ENCODE assay signal across 10 cellular contexts in genomic region chr4:127832585-127832984, GRCh38. TPM values are rescaled to one million over a fixed set of nuclear protein-coding genes. Genes with fewer than 3 reads are reported as not detected.
DNase-seq lines count a peak whose midpoint lies in the region; ATAC-seq lines count a peak whose summit lies in the region.
"Had no signal": no experiment of that assay in that cellular context is flagged by ENCODE, and none has a peak within 500 bp of the region (broad histone marks: within the 10 kb centered on the region; RNA-seq: fewer than 3 reads in every experiment).

No MANE protein-coding gene starts in this region.

- no peaks in the 10 kb centered on the region for H3K4me1 ChIP-seq in aorta (ENCODE audit: control insufficient read depth in 1 of 2, insufficient read depth in 2 of 2, low read length in 2 of 2)
- H3K4me1 ChIP-seq: heart left ventricle had no signal

- H3K4me1 Mint-ChIP-seq in stimulated activated memory B cell treated with anti-CD40 and anti-IgM and Interleukin-4, amounts not matched to agents 10 μg/mL and 1 μg/mL and 100 μg/mL, for 72 hours: peaks cover 18% of the 10 kb centered on the region

- no peaks in the 10 kb centered on the region for H3K27me3 ChIP-seq in aorta (ENCODE audit: control insufficient read depth in 1 of 2, insufficient read depth in 2 of 2, low read length in 1 of 2)
- H3K27me3 ChIP-seq: heart left ventricle had no signal

- DNase-seq in Kasumi-1 (lab: John Stamatoyannopoulos, UW) (peak; percentile 5 to 7), aorta (no peak), A172 (ENCODE audit: low spot score) (no peak)
- no peak for DNase-seq in activated CD8-positive, alpha-beta memory T cell treated with anti-CD3 and anti-CD28 coated beads for 24 hours
- DNase-seq: heart left ventricle, NCI-H2171 had no signal

- ATAC-seq in GM19351 (IDR thresholded peaks at IDR 0.05; ENCODE audit: unreplicated experiment): peak; percentile 72
- ATAC-seq in HG02884 (IDR thresholded peaks at IDR 0.05; ENCODE audit: unreplicated experiment): peak; percentile 52
- peak; percentile 82 for ATAC-seq in stimulated activated memory B cell treated with anti-CD40 and anti-IgM and Interleukin-4, amounts not matched to agents 10 μg/mL and 1 μg/mL and 100 μg/mL, for 72 hours
- no peak for ATAC-seq in aorta (ENCODE audit: low FRiP score)
- ATAC-seq: heart left ventricle had no signal

- no peaks in the 10 kb centered on the region for H3K9me3 Mint-ChIP-seq in stimulated activated memory B cell treated with anti-CD40 and anti-IgM and Interleukin-4, amounts not matched to agents 10 μg/mL and 1 μg/mL and 100 μg/mL, for 72 hours
- H3K9me3 Mint-ChIP-seq: activated T-helper 2 cell treated with anti-CD3 and anti-CD28 coated beads, Interferon-gamma antibody, Interleukin-2, Interleukin-4, amounts not matched to agents 10 μg/mL and 5 μg/mL and 100 μg/mL, durations not matched to agents 14 hours and 24 hours and 36 hours had no signal

- H3K27me3 Mint-ChIP-seq in stimulated activated memory B cell treated with anti-CD40 and anti-IgM and Interleukin-4, amounts not matched to agents 10 μg/mL and 1 μg/mL and 100 μg/mL, for 72 hours: no peaks in the 10 kb centered on the region

- H3K9me3 ChIP-seq in aorta (ENCODE audit: control insufficient read depth, low read length): no peaks in the 10 kb centered on the region
- H3K9me3 ChIP-seq: heart left ventricle had no signal

- no peaks in the 10 kb centered on the region for H3K36me3 Mint-ChIP-seq in stimulated activated memory B cell treated with anti-CD40 and anti-IgM and Interleukin-4, amounts not matched to agents 10 μg/mL and 1 μg/mL and 100 μg/mL, for 72 hours

- no peak overlapping the region for H3K27ac Mint-ChIP-seq in stimulated activated memory B cell treated with anti-CD40 and anti-IgM and Interleukin-4, amounts not matched to agents 10 μg/mL and 1 μg/mL and 100 μg/mL, for 72 hours
- H3K27ac Mint-ChIP-seq: activated T-helper 2 cell treated with anti-CD3 and anti-CD28 coated beads, Interferon-gamma antibody, Interleukin-2, Interleukin-4, amounts not matched to agents 10 μg/mL and 5 μg/mL and 100 μg/mL, durations not matched to agents 14 hours and 24 hours and 36 hours had no signal

- H3K4me3 ChIP-seq in aorta (ENCODE audit: low read length in 2 of 2): no peak overlapping the region
- H3K4me3 ChIP-seq: heart left ventricle had no signal

- intact Hi-C loops in aorta (cut with DNase I): no loop called here

- H3K27ac ChIP-seq in aorta (ENCODE audit: low read depth in 1 of 2, low read length in 2 of 2): no peak overlapping the region
- H3K27ac ChIP-seq: heart left ventricle had no signal

- H3K36me3 ChIP-seq in aorta (ENCODE audit: control insufficient read depth in 1 of 2, insufficient read depth in 2 of 2, low read length in 1 of 2): peaks cover 0 to 3% of the 10 kb centered on the region in 2 donors

- no peak overlapping the region for H3K4me3 Mint-ChIP-seq in stimulated activated memory B cell treated with anti-CD40 and anti-IgM and Interleukin-4, amounts not matched to agents 10 μg/mL and 1 μg/mL and 100 μg/mL, for 72 hours

- 87 to 92% methylated on average over 4 of the region's 4 CpGs for WGBS in aorta, 2 donors

RNA-seq across cellular contexts. Expression of gene PLK4, which starts 48.1 kb away (rescaled TPM):
- total RNA-seq in aorta: 1 to 10 TPM in 1 of 2 donors, under 1 TPM in 1; 0.96 to 1.3 TPM
- polyA plus RNA-seq in aorta: 1 to 10 TPM in 1 of 2 donors, under 1 TPM in 1; 0.72 to 4.9 TPM
- total RNA-seq in A172 (2014; rRNA removed; shearing (Covaris generic)): 20.0 and 46.9 TPM in 2 replicates

RNA-seq across cellular contexts. Expression of gene HSPA4L, which starts 50.5 kb away (rescaled TPM):
- 10 to 100 TPM; 12.6 to 17.7 TPM for total RNA-seq in aorta
- 1 to 10 TPM; 2.6 to 3.1 TPM for polyA plus RNA-seq in aorta
- total RNA-seq in A172 (2014; rRNA removed; shearing (Covaris generic)): 13.1 and 13.2 TPM in 2 replicates

Comparison
In these comparisons a context has a peak if more than half of its experiments do, and no peak if none do; other contexts are left out.
1. DNase-seq: peak in Kasumi-1 (2 of 2); none in aorta (0 of 2), A172 (single experiment) and activated CD8-positive, alpha-beta memory T cell treated with anti-CD3 and anti-CD28 coated beads for 24 hours (single experiment).